9 cellular contexts compared by ENCODE assay signal in genomic region chr10:123995461-123996131, GRCh38.
A peak's percentile ranks its signal among the peaks of the same experiment; 100 is the strongest.
DNase-seq lines count a peak whose midpoint lies in the region; ATAC-seq and TF ChIP-seq lines count a peak whose summit lies in the region.
"Had no signal": no experiment of that assay in that cellular context is flagged by ENCODE, and none has a peak within 500 bp of the region (broad histone marks: within the 10 kb centered on the region; RNA-seq: fewer than 3 reads in every experiment).

No MANE protein-coding gene starts in this region.

- no peak overlapping the region for H3K27ac ChIP-seq in Karpas-422 (ENCODE audit: low read length)
- peak overlapping the region in 2 of 12 donors; percentile 0 to 40 for H3K27ac ChIP-seq in heart left ventricle
- no peak overlapping the region for H3K27ac ChIP-seq in trophoblast cell (ENCODE audit: low read depth, low read length)
- H3K27ac ChIP-seq: HL-60 had no signal

- DNase-seq in A172 (ENCODE audit: low spot score) (peak; percentile 51), GM03348 (ENCODE audit: low spot score) (peak; percentile 87), Karpas-422 (peak; percentile 68), heart left ventricle (peak in 4 of 5 donors; percentile 46 to 76 (median 60)), trophoblast cell (peak; percentile 89 to 94)
- DNase-seq in activated CD4-positive, CD25-positive, alpha-beta regulatory T cell (lab: John Stamatoyannopoulos, UW): no peak

- intact Hi-C loops in heart left ventricle (cut with DNase I): loop anchor here in 5 of 10 donors (2.0 to 10.0 kb wide), 3 partner anchors 267 to 395 kb away; no protein-coding TSS in a partner anchor

- H4K8ac ChIP-seq in trophoblast cell (ENCODE audit: low read depth, low read length): no peak overlapping the region

- peak; percentile 78 for ATAC-seq in activated T-helper 17 cell treated with anti-CD3 and anti-CD28 coated beads, Interleukin-2, amount 50 U/mL, for 72 hours (replicated peaks)
- peak; percentile 37 to 68 (median 61) for ATAC-seq in heart left ventricle
- ATAC-seq in GM21619 (IDR thresholded peaks at IDR 0.05; ENCODE audit: unreplicated experiment): no peak

- H3K4me3 Mint-ChIP-seq in activated T-helper 17 cell treated with anti-CD3 and anti-CD28 coated beads, Interleukin-2, amount 50 U/mL, for 72 hours: peak overlapping the region; percentile 64

- H2AFZ ChIP-seq in Karpas-422 (ENCODE audit: low read length): no peak overlapping the region
- H2AFZ ChIP-seq in trophoblast cell (ENCODE audit: insufficient read depth, low read length, poor library complexity): no peak overlapping the region

- no peak overlapping the region for H3K9ac ChIP-seq in Karpas-422 (ENCODE audit: low read length)
- H3K9ac ChIP-seq in trophoblast cell (ENCODE audit: low read length): no peak overlapping the region

- no peak overlapping the region for H3K27ac Mint-ChIP-seq in activated T-helper 17 cell treated with anti-CD3 and anti-CD28 coated beads, Interleukin-2, amount 50 U/mL, for 72 hours

- no peaks in the 10 kb centered on the region for H3K79me1 ChIP-seq in trophoblast cell (ENCODE audit: low read length)

- H3K36me3 ChIP-seq in Karpas-422 (ENCODE audit: insufficient read depth, low read length): no peaks in the 10 kb centered on the region
- no peaks in the 10 kb centered on the region for H3K36me3 ChIP-seq in heart left ventricle
- H3K36me3 ChIP-seq in trophoblast cell (ENCODE audit: control insufficient read depth in 1 of 2, insufficient read depth in 2 of 2, low read length in 2 of 2): no peaks in the 10 kb centered on the region

- H2BK12ac ChIP-seq in trophoblast cell (ENCODE audit: low read length): no peak overlapping the region

- no peak overlapping the region for H2BK5ac ChIP-seq in trophoblast cell (ENCODE audit: low read depth, low read length, poor library complexity)

- 8 to 21% (median 13%) methylated on average over 10 to 27 of the region's 27 CpGs for WGBS in heart left ventricle, 4 donors
- no CpG with 5 or more reads among the region's 27 CpGs for WGBS in trophoblast cell (ENCODE audit: extremely low coverage, insufficient coverage, insufficient read length)

- no peak overlapping the region for H4K91ac ChIP-seq in trophoblast cell (ENCODE audit: low read depth, low read length)

- no peak overlapping the region for H3K14ac ChIP-seq in trophoblast cell (ENCODE audit: low read length)

- no peaks in the 10 kb centered on the region for H3K9me2 ChIP-seq in Karpas-422 (replicated peaks; ENCODE audit: insufficient read depth, low read length)

- no peaks in the 10 kb centered on the region for H3K9me3 Mint-ChIP-seq in activated T-helper 17 cell treated with anti-CD3 and anti-CD28 coated beads, Interleukin-2, amount 50 U/mL, for 72 hours

- H4K12ac ChIP-seq in trophoblast cell (ENCODE audit: low read depth, low read length): no peak overlapping the region

- no peaks in the 10 kb centered on the region for H3K79me2 ChIP-seq in Karpas-422 (ENCODE audit: low read length)
- H3K79me2 ChIP-seq in trophoblast cell (ENCODE audit: control insufficient read depth, insufficient read depth, low read length, poor library complexity): no peaks in the 10 kb centered on the region

- H3K27me3 Mint-ChIP-seq in activated T-helper 17 cell treated with anti-CD3 and anti-CD28 coated beads, Interleukin-2, amount 50 U/mL, for 72 hours: peaks cover 39% of the 10 kb centered on the region

- no peak overlapping the region for H3K4ac ChIP-seq in trophoblast cell (ENCODE audit: low read depth, low read length)

- no peak overlapping the region for H2AK5ac ChIP-seq in trophoblast cell (ENCODE audit: low read length)

- H4K20me1 ChIP-seq in Karpas-422 (ENCODE audit: insufficient read depth, low read depth, low read length): no peaks in the 10 kb centered on the region

- H3K4me1 ChIP-seq in Karpas-422 (ENCODE audit: low read length) (no peaks in the 10 kb centered on the region), heart left ventricle (peaks cover 0 to 45% (median 14%) of the 10 kb centered on the region in 12 donors), trophoblast cell (ENCODE audit: control insufficient read depth in 1 of 2, insufficient read depth in 2 of 2, low read length in 2 of 2) (peaks cover 2 to 8% of the 10 kb centered on the region in 2 experiments)

- no peak overlapping the region for H3K23ac ChIP-seq in trophoblast cell (ENCODE audit: low read length)

- H2BK120ac ChIP-seq in trophoblast cell (ENCODE audit: insufficient read depth, low read length, poor library complexity): no peak overlapping the region

- no peaks in the 10 kb centered on the region for H3K4me1 Mint-ChIP-seq in activated T-helper 17 cell treated with anti-CD3 and anti-CD28 coated beads, Interleukin-2, amount 50 U/mL, for 72 hours

- H3K36me3 Mint-ChIP-seq in activated T-helper 17 cell treated with anti-CD3 and anti-CD28 coated beads, Interleukin-2, amount 50 U/mL, for 72 hours (ENCODE audit: low read depth): no peaks in the 10 kb centered on the region

- peak; percentile 22 to 56 (median 38) for TF ChIP-seq CTCF in heart left ventricle (IDR thresholded peaks at IDR 0.05)

- H3K27me3 ChIP-seq in Karpas-422 (ENCODE audit: low read length) (no peaks in the 10 kb centered on the region), heart left ventricle (peaks cover 15 to 49% (median 32%) of the 10 kb centered on the region in 9 donors), trophoblast cell (ENCODE audit: insufficient read depth, low read length) (no peaks in the 10 kb centered on the region)

- no peak for TF ChIP-seq POLR2A in heart left ventricle (IDR thresholded peaks at IDR 0.05)

- no peak overlapping the region for H3K18ac ChIP-seq in trophoblast cell (ENCODE audit: low read length)

- H3K4me2 ChIP-seq in Karpas-422 (ENCODE audit: low read depth, low read length, poor library complexity, severe bottlenecking) (no peak overlapping the region), trophoblast cell (ENCODE audit: low read length) (peak overlapping the region; percentile 54)

- H3K4me3 ChIP-seq in Karpas-422 (ENCODE audit: low read length) (no peak overlapping the region), heart left ventricle (peak overlapping the region in 6 of 12 donors; percentile 3 to 35 (median 24)), trophoblast cell (ENCODE audit: low read depth, low read length) (no peak overlapping the region)

- H3K9me3 ChIP-seq in Karpas-422 (ENCODE audit: low read length): no peaks in the 10 kb centered on the region
- H3K9me3 ChIP-seq in heart left ventricle: no peaks in the 10 kb centered on the region
- peaks cover 3% of the 10 kb centered on the region for H3K9me3 ChIP-seq in trophoblast cell (ENCODE audit: insufficient read depth, low read depth, low read length)

Comparison
In these comparisons a context has a peak if more than half of its experiments do, and no peak if none do; other contexts are left out.
1. DNase-seq: peak in A172 (single experiment), GM03348 (single experiment), Karpas-422 (single experiment), heart left ventricle (4 of 5) and trophoblast cell (2 of 2); none in activated CD4-positive, CD25-positive, alpha-beta regulatory T cell (0 of 4).